28 cellular contexts compared by ENCODE assay signal in genomic region chr18:72152935-72153334, GRCh38.
"Had no signal": no experiment of that assay in that cellular context is flagged by ENCODE, and none has a peak within 500 bp of the region (broad histone marks: within the 10 kb centered on the region; RNA-seq: fewer than 3 reads in every experiment).

No MANE protein-coding gene starts in this region.

- H3K27ac Mint-ChIP-seq: dendritic cell treated with granulocyte-macrophage colony-stimulating factor and Interleukin-4, amounts not matched to agents 40 ng/mL and 50 ng/mL, for 4 days; effector memory CD8-positive, alpha-beta T cell; endodermal cell had no signal

- H3K4me3 Mint-ChIP-seq: dendritic cell treated with granulocyte-macrophage colony-stimulating factor and Interleukin-4, amounts not matched to agents 40 ng/mL and 50 ng/mL, for 4 days; effector memory CD8-positive, alpha-beta T cell; endodermal cell had no signal

- H3K27me3 Mint-ChIP-seq: dendritic cell treated with granulocyte-macrophage colony-stimulating factor and Interleukin-4, amounts not matched to agents 40 ng/mL and 50 ng/mL, for 4 days; effector memory CD8-positive, alpha-beta T cell had no signal

- H3K9me3 ChIP-seq: colonic mucosa, esophagus muscularis mucosa, esophagus squamous epithelium, gastrocnemius medialis, gastroesophageal sphincter had no signal

- H3K27ac ChIP-seq: colonic mucosa, coronary artery, dorsolateral prefrontal cortex, epithelial cell of prostate, esophagus muscularis mucosa, esophagus squamous epithelium, foreskin keratinocyte, gastrocnemius medialis, gastroesophageal sphincter, heart left ventricle, heart right ventricle had no signal

- ATAC-seq: effector memory CD8-positive, alpha-beta T cell; esophagus mucosa; foreskin keratinocyte; gastrocnemius medialis; gastroesophageal sphincter; heart left ventricle; heart right ventricle had no signal

- DNase-seq: colonic mucosa; dermis blood vessel endothelial cell; dorsolateral prefrontal cortex; effector CD4-positive, alpha-beta T cell; effector CD8-positive, alpha-beta T cell; effector memory CD4-positive, alpha-beta T cell; effector memory CD8-positive, alpha-beta T cell; endodermal cell; erythroblast; esophagus squamous epithelium; foreskin fibroblast; foreskin keratinocyte; foreskin melanocyte; gastrocnemius medialis; glutamatergic neuron; head of caudate nucleus; heart left ventricle; heart right ventricle had no signal

- H3K9me3 Mint-ChIP-seq: endodermal cell had no signal

- H3K4me3 ChIP-seq: colonic mucosa, coronary artery, dorsolateral prefrontal cortex, esophagus muscularis mucosa, esophagus squamous epithelium, gastrocnemius medialis, gastroesophageal sphincter, heart left ventricle, heart right ventricle had no signal

- H3K4me1 ChIP-seq: colonic mucosa, esophagus squamous epithelium, foreskin keratinocyte, gastrocnemius medialis, heart left ventricle, heart right ventricle had no signal

- H3K27me3 ChIP-seq: colonic mucosa, dorsolateral prefrontal cortex, esophagus muscularis mucosa, esophagus squamous epithelium, foreskin keratinocyte, gastrocnemius medialis, gastroesophageal sphincter, heart left ventricle, heart right ventricle had no signal

- FAIRE-seq: colon, endometrium, endothelial cell of umbilical vein, frontal cortex had no signal

- H3K36me3 ChIP-seq: colonic mucosa, esophagus muscularis mucosa, esophagus squamous epithelium, gastrocnemius medialis, gastroesophageal sphincter, heart left ventricle, heart right ventricle had no signal

- H3K4me1 Mint-ChIP-seq: endodermal cell had no signal
